In the genomic region with DNA sequence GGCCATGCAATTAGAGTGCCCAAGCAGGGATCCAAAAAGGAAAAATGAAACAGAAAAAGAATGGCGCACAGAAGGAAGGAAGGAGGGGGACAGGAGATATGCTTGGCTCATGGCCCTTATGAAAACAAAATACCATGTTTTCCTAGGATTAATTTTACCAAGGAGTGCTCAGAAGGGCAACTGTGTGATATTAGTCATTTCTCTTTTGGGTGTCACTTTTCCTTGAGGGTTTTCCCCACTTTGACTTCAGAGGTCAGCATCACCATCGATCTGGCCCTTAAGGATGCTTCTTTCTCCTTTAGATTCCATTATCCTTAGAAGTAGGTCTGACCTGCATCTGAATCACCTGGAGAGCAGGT, we compare ENCODE assay signal across 8 cellular contexts. TPM values are rescaled to one million over a fixed set of nuclear protein-coding genes. Genes with fewer than 3 reads are reported as not detected.
DNase-seq lines count a peak whose midpoint lies in the region; ATAC-seq and TF ChIP-seq lines count a peak whose summit lies in the region.

No MANE protein-coding gene starts in this region.

- peak overlapping the region; percentile 83 to 91 (median 85) for H3K4me3 Mint-ChIP-seq in brain

- H3K9me3 Mint-ChIP-seq in brain: peaks cover 0 to 3% (median 0%) of the 10 kb centered on the region in 5 experiments

- no peak for TF ChIP-seq POLR2A in uterus (IDR thresholded peaks at IDR 0.05)

- H3K27ac ChIP-seq in right cardiac atrium (ENCODE audit: low read length) (peak overlapping the region; percentile 43), mucosa of rectum (ENCODE audit: low read depth in 2 of 2, low read length in 2 of 2) (peak overlapping the region in 1 of 2 donors; percentile 49), uterus (peak overlapping the region; percentile 97 to 98)

- H3K4me3 ChIP-seq in right cardiac atrium (ENCODE audit: low read length): peak overlapping the region; percentile 92
- peak overlapping the region; percentile 75 to 88 for H3K4me3 ChIP-seq in mucosa of rectum (ENCODE audit: low read length in 2 of 2)
- peak overlapping the region; percentile 77 to 87 for H3K4me3 ChIP-seq in uterus

- peaks cover 3 to 8% of the 10 kb centered on the region in 2 donors for H3K36me3 ChIP-seq in mucosa of rectum (ENCODE audit: control insufficient read depth in 2 of 2, insufficient read depth in 2 of 2, low read length in 2 of 2)
- H3K36me3 ChIP-seq in uterus: no peaks in the 10 kb centered on the region

- no peaks in the 10 kb centered on the region for H3K36me3 Mint-ChIP-seq in brain

- H3K27me3 ChIP-seq in right cardiac atrium (ENCODE audit: control insufficient read depth, insufficient read depth): no peaks in the 10 kb centered on the region
- no peaks in the 10 kb centered on the region for H3K27me3 ChIP-seq in mucosa of rectum (ENCODE audit: control insufficient read depth in 2 of 2, insufficient read depth in 2 of 2, low read length in 2 of 2)
- H3K27me3 ChIP-seq in uterus: no peaks in the 10 kb centered on the region

- H3K4me1 ChIP-seq in right cardiac atrium (ENCODE audit: control insufficient read depth, insufficient read depth, low read length) (no peaks in the 10 kb centered on the region), mucosa of rectum (ENCODE audit: control insufficient read depth in 2 of 2, insufficient read depth in 2 of 2, low read length in 2 of 2) (peaks cover 16 to 24% of the 10 kb centered on the region in 2 donors), uterus (peaks cover 3 to 7% of the 10 kb centered on the region in 2 donors)

- peaks cover 24% of the 10 kb centered on the region for H3K4me1 Mint-ChIP-seq in brain

- TF ChIP-seq CTCF in brain (conservative IDR thresholded peaks at IDR 0.05) (no peak), uterus (IDR thresholded peaks at IDR 0.05) (no peak)

- DNase-seq in right cardiac atrium: no peak
- DNase-seq in cardiac septum (ENCODE audit: low spot score): no peak
- DNase-seq in uterus: no peak
- DNase-seq in stimulated activated CD8-positive, alpha-beta memory T cell treated with anti-CD3 and anti-CD28 coated beads, Interleukin-4, amount 100 ng/mL, for 48 hours: no peak
- no peak for DNase-seq in HuH-7 (ENCODE audit: low spot score)

- WGBS in right cardiac atrium: 62% methylated on average over 2 of the region's 2 CpGs

- peaks cover 53% of the 10 kb centered on the region for H3K27me3 Mint-ChIP-seq in brain

- no peak for ATAC-seq in right cardiac atrium
- ATAC-seq in GM21423 (IDR thresholded peaks at IDR 0.05; ENCODE audit: unreplicated experiment): no peak

- H3K9ac ChIP-seq in mucosa of rectum (ENCODE audit: low read depth in 1 of 2, low read length in 2 of 2): peak overlapping the region; percentile 60 to 91

- H3K27ac Mint-ChIP-seq in brain: no peak overlapping the region

- intact Hi-C loops in right cardiac atrium (cut with DNase I): loop anchor here in 2 of 4 donors (5.0 kb wide), 2 partner anchors 115 to 290 kb away; no protein-coding TSS in a partner anchor
- intact Hi-C loops in cardiac septum (cut with DNase I): loop anchor here (5.0 kb wide), 3 partner anchors 225 to 1135 kb away; a partner anchor contains a TSS
- intact Hi-C loops in uterus (cut with DNase I; ENCODE audit: low total_unique reads): no loop called here

- H3K9me3 ChIP-seq in right cardiac atrium (ENCODE audit: control insufficient read depth, low read length) (no peaks in the 10 kb centered on the region), mucosa of rectum (ENCODE audit: control insufficient read depth in 2 of 2, low read length in 2 of 2) (no peaks in the 10 kb centered on the region), uterus (no peaks in the 10 kb centered on the region)

RNA-seq across cellular contexts. Expression of a gene that starts 1.4 kb away (rescaled TPM):
- 10 to 100 TPM; 13.8 to 21.8 (median 16.6) TPM for total RNA-seq in right cardiac atrium
- 6.9 TPM for polyA plus RNA-seq in right cardiac atrium
- 12.7 TPM for total RNA-seq in cardiac septum
- polyA plus RNA-seq in brain (ENCODE audit: insufficient read depth, low read depth, low replicate concordance): 2.0 TPM
- total RNA-seq in uterus: 10 to 100 TPM; 32.0 to 62.2 (median 50.2) TPM
